1 cellular context compared by ENCODE assay signal in the genomic region with DNA sequence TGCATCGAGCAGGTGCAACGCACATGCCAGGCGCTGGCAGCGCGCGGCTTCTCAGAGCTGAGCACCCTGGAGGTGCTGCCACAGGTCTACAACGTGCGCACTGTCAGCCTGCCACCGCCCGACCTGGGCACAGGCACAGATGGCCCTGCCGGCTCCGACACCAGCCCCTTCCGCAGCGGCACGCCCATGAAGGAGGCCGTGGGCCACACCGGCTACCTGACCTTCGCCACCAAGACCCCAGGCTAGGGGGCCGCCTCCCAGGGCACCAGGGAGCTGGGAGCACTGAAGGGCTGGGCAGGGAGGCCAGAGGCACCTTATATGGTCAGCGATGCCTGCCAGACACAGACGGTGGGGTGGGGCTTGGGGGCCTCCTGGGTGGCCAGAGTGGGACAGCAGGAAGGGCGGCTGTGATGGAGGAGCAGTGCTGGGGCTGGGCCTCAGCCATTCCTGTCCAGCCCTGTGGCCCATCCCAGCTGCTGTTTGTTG.
TF ChIP-seq lines count a peak whose summit lies in the region.

No MANE protein-coding gene starts in this region.

TF ChIP-seq in HEK293, 187 proteins besides CTCF, POLR2A, EP300 and RAD21 (continued from another document):
- TF ChIP-seq ZBTB44 (tag by site-specific recombination; IDR thresholded peaks at IDR 0.05) (no peak), GLIS2 (tag by site-specific recombination; IDR thresholded peaks at IDR 0.05) (peak; percentile 61), GLIS1 (tag by site-specific recombination; IDR thresholded peaks at IDR 0.05) (peak; percentile 77)
- TF ChIP-seq, protein P1, sequence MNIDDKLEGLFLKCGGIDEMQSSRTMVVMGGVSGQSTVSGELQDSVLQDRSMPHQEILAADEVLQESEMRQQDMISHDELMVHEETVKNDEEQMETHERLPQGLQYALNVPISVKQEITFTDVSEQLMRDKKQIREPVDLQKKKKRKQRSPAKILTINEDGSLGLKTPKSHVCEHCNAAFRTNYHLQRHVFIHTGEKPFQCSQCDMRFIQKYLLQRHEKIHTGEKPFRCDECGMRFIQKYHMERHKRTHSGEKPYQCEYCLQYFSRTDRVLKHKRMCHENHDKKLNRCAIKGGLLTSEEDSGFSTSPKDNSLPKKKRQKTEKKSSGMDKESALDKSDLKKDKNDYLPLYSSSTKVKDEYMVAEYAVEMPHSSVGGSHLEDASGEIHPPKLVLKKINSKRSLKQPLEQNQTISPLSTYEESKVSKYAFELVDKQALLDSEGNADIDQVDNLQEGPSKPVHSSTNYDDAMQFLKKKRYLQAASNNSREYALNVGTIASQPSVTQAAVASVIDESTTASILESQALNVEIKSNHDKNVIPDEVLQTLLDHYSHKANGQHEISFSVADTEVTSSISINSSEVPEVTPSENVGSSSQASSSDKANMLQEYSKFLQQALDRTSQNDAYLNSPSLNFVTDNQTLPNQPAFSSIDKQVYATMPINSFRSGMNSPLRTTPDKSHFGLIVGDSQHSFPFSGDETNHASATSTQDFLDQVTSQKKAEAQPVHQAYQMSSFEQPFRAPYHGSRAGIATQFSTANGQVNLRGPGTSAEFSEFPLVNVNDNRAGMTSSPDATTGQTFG (tag by site-specific recombination; IDR thresholded peaks at IDR 0.05; ENCODE audit: borderline replicate concordance): no peak
TF ChIP-seq in HEK293: peak in this region for 2.
